Comparison of ENCODE assay signal across 20 cellular contexts in the genomic region with DNA sequence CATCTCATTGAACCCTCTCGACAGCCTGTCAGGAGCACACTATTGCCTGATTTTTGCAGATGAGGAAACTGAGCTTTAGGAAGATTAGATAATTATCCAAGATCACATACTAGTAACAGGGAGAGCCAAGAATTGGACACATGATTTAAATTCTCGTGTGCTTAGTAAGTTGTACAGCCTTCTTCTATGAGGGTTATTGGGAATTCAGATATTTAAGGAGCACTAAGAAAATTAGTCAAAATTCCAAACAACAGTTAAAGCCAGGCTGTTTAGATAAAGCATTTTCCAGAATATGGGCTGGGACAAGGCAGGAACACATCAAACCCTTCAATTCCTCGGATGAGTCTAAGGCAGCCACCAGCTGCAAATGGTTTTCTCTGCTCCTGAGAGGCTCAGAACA.
"Had no signal": no experiment of that assay in that cellular context is flagged by ENCODE, and none has a peak within 500 bp of the region (broad histone marks: within the 10 kb centered on the region; RNA-seq: fewer than 3 reads in every experiment).

No MANE protein-coding gene starts in this region.

- H3K36me3 ChIP-seq: tibial nerve, WERI-Rb-1 had no signal

- H3K27me3 ChIP-seq: hepatocyte, tibial nerve had no signal

- ATAC-seq: esophagus mucosa, left cardiac atrium had no signal

- H3K4me1 ChIP-seq: tibial nerve had no signal

- H3K4me3 ChIP-seq: hepatocyte, tibial nerve had no signal

- H3K27ac ChIP-seq: hepatocyte, tibial nerve, WERI-Rb-1 had no signal

- H3K9me3 ChIP-seq: tibial nerve had no signal

- DNase-seq: activated CD4-positive, alpha-beta memory T cell treated with anti-CD3 and anti-CD28 coated beads, Interleukin-2, amount 10 ng/mL, durations not matched to agents 7 days and 5 days; activated CD4-positive, alpha-beta T cell treated with anti-CD3 and anti-CD28 coated beads, Interleukin-2, amount 10 ng/mL, durations not matched to agents 24 days and 14 days; activated CD4-positive, CD25-positive, alpha-beta regulatory T cell treated with anti-CD3 and anti-CD28 coated beads, Interleukin-2, amount 50 U/mL, for 72 hours; activated CD8-positive, alpha-beta memory T cell treated with anti-CD3 and anti-CD28 coated beads, Interleukin-2, amount 50 U/mL, for 48 hours; activated gamma-delta T cell treated with Interleukin-2 at 50 U/mL for 16 hours; activated naive CD4-positive, alpha-beta T cell treated with anti-CD3 and anti-CD28 coated beads, Interleukin-2, amount 50 U/mL, for 16 hours; activated T-cell treated with anti-CD3 and anti-CD28 coated beads, Interleukin-2, amount 50 U/mL, for 24 hours; endodermal cell; left cardiac atrium; mammary epithelial cell; naive B cell; occipital lobe; right cardiac atrium; stimulated activated CD4-positive, alpha-beta T cell treated with anti-CD3 and anti-CD28 coated beads, Interleukin-2, amount 100 ng/mL, for 48 hours; stimulated activated naive CD4-positive, alpha-beta T cell treated with Interleukin-2 at 50 U/mL for 16 hours; T-helper 9 cell; WERI-Rb-1 had no signal
